16 cellular contexts compared by ENCODE assay signal in the genomic region with DNA sequence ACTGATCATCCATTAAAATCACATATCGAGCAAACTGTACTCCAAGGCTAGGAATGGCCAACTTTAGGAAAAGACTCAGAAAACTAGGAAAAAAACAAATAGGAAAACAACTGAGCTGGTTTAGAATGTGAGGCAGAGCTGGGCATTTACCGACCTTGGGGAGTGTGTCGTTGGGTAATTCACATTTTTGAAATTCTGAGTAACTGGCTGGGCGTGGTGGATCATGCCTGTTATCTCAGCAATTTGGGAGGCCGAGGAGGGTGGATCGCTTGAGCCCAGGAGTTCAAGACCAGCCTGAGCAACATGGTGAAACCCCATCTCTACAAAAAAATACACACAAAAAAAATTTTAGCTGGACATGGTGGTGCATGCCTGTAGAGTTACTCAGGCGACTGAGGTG.
DNase-seq lines count a peak whose midpoint lies in the region; ATAC-seq and TF ChIP-seq lines count a peak whose summit lies in the region.
"Had no signal": no experiment of that assay in that cellular context is flagged by ENCODE, and none has a peak within 500 bp of the region (broad histone marks: within the 10 kb centered on the region; RNA-seq: fewer than 3 reads in every experiment).

No MANE protein-coding gene starts in this region.

- DNase-seq in GM23338 (ENCODE audit: low spot score): no peak
- DNase-seq in body of pancreas: peak; percentile 32 to 57 (median 41)
- DNase-seq in left lung: peak in 1 of 2 donors; percentile 45
- peak; percentile 51 for DNase-seq in transverse colon
- no peak for DNase-seq in activated CD8-positive, alpha-beta memory T cell treated with anti-CD3 and anti-CD28 coated beads, Interleukin-2, amount 10 ng/mL, durations not matched to agents 7 days and 5 days
- DNase-seq in GM20000 (ENCODE audit: low spot score): no peak
- DNase-seq in retina: no peak
- DNase-seq: activated CD4-positive, alpha-beta T cell treated with anti-CD3 and anti-CD28 coated beads, Interleukin-2, amount 50 U/mL, for 48 hours; anterior cingulate cortex; CD4-positive, alpha-beta memory T cell; dermis blood vessel endothelial cell; MG63; NCI-H2081 treated with DMSO at 0.1 percent for 48 hours had no signal

- no peak overlapping the region for H3K4me3 Mint-ChIP-seq in GM23338
- no peak overlapping the region for H3K4me3 Mint-ChIP-seq in activated CD8-positive, alpha-beta memory T cell treated with anti-CD3 and anti-CD28 coated beads, Interleukin-2, amount 10 ng/mL, durations not matched to agents 7 days and 5 days
- H3K4me3 Mint-ChIP-seq: CD4-positive, alpha-beta memory T cell; mesothelial cell of epicardium had no signal

- CTCF ChIA-PET in activated CD8-positive, alpha-beta memory T cell treated with anti-CD3 and anti-CD28 coated beads, Interleukin-2, amount 10 ng/mL, durations not matched to agents 7 days and 5 days (lab: Charles Lee): interaction anchor here (1.4 to 4.6 kb wide), 2 partner anchors 14 to 379 kb away, joined by 3 to 15 read pairs; no protein-coding TSS in a partner anchor

- H3K9me3 ChIP-seq in body of pancreas (no peaks in the 10 kb centered on the region), left lung (no peaks in the 10 kb centered on the region), transverse colon (peaks cover 0 to 5% of the 10 kb centered on the region in 2 donors)
- H3K9me3 ChIP-seq: MG63, SJSA1, suprapubic skin had no signal

- H3K36me3 ChIP-seq in GM23338 (ENCODE audit: insufficient read depth): no peaks in the 10 kb centered on the region
- no peaks in the 10 kb centered on the region for H3K36me3 ChIP-seq in body of pancreas (replicated peaks in 1 of 2; ENCODE audit: insufficient read depth in 1 of 2, low read depth in 2 of 2)
- H3K36me3 ChIP-seq in left lung: no peaks in the 10 kb centered on the region
- no peaks in the 10 kb centered on the region for H3K36me3 ChIP-seq in transverse colon
- H3K36me3 ChIP-seq: MG63, SJSA1, suprapubic skin had no signal

- H3K9me2 ChIP-seq in GM23338 (ENCODE audit: insufficient read depth): peaks cover 10% of the 10 kb centered on the region; the same call in 1 of the 2 replicates

- H3K4me1 ChIP-seq in GM23338 (ENCODE audit: insufficient read depth) (no peaks in the 10 kb centered on the region), body of pancreas (peaks cover 35% of the 10 kb centered on the region), left lung (peaks cover 6 to 35% of the 10 kb centered on the region in 2 donors), transverse colon (peaks cover 11 to 44% (median 21%) of the 10 kb centered on the region in 4 donors)
- H3K4me1 ChIP-seq: SJSA1 had no signal

- no peak overlapping the region for H3K27ac Mint-ChIP-seq in GM23338
- H3K27ac Mint-ChIP-seq in activated CD8-positive, alpha-beta memory T cell treated with anti-CD3 and anti-CD28 coated beads, Interleukin-2, amount 10 ng/mL, durations not matched to agents 7 days and 5 days: no peak overlapping the region
- H3K27ac Mint-ChIP-seq: mesothelial cell of epicardium had no signal

- H3K27ac ChIP-seq in GM23338 (ENCODE audit: low read depth): no peak overlapping the region
- peak overlapping the region in 3 of 4 donors; percentile 72 to 85 (median 72) for H3K27ac ChIP-seq in body of pancreas
- H3K27ac ChIP-seq in left lung: peak overlapping the region; percentile 65 to 81
- H3K27ac ChIP-seq in transverse colon: peak overlapping the region; percentile 82 to 83 (median 82)
- H3K27ac ChIP-seq: SJSA1, suprapubic skin had no signal

- no peak overlapping the region for H3K4me2 ChIP-seq in GM23338

- no peaks in the 10 kb centered on the region for H3K79me2 ChIP-seq in GM23338 (replicated peaks; ENCODE audit: insufficient read depth)

- TF ChIP-seq CTCF in GM23338 (conservative IDR thresholded peaks at IDR 0.05; ENCODE audit: low read depth in 2 of 2) (no peak), body of pancreas (IDR thresholded peaks at IDR 0.05) (no peak), left lung (IDR thresholded peaks at IDR 0.05) (no peak), transverse colon (IDR thresholded peaks at IDR 0.05) (no peak), GM20000 (IDR thresholded peaks at IDR 0.05; ENCODE audit: extremely low read depth, missing control alignments) (no peak)

- peaks cover 9% of the 10 kb centered on the region; the same call in 2 of the 3 replicates for H3K36me3 Mint-ChIP-seq in GM23338 (ENCODE audit: low read depth)
- peaks cover 3% of the 10 kb centered on the region for H3K36me3 Mint-ChIP-seq in activated CD8-positive, alpha-beta memory T cell treated with anti-CD3 and anti-CD28 coated beads, Interleukin-2, amount 10 ng/mL, durations not matched to agents 7 days and 5 days
- H3K36me3 Mint-ChIP-seq: CD4-positive, alpha-beta memory T cell; mesothelial cell of epicardium had no signal

- no peaks in the 10 kb centered on the region for H4K20me1 ChIP-seq in GM23338 (replicated peaks; ENCODE audit: insufficient read depth)

- 21 to 32% methylated on average over 7 of the region's 7 CpGs for WGBS in body of pancreas, 2 donors
- WGBS in transverse colon (ENCODE audit: low coverage in 1 of 2), 2 donors: 50 to 66% methylated on average over 6 to 7 of the region's 7 CpGs

- TF ChIP-seq POLR2A in body of pancreas (IDR thresholded peaks at IDR 0.05) (no peak), transverse colon (IDR thresholded peaks at IDR 0.05) (no peak)

- H3K27me3 Mint-ChIP-seq in GM23338 (ENCODE audit: insufficient read depth, low read depth, poor library complexity): no peaks in the 10 kb centered on the region
- H3K27me3 Mint-ChIP-seq in activated CD8-positive, alpha-beta memory T cell treated with anti-CD3 and anti-CD28 coated beads, Interleukin-2, amount 10 ng/mL, durations not matched to agents 7 days and 5 days: peaks cover 6% of the 10 kb centered on the region

- in situ Hi-C loops in transverse colon (cut with MboI; ENCODE audit: low pct_ligation_motif_present in 1 of 4, low pct_unique_long_range_greater_than_20kb in 1 of 4, low sequenced_read_pairs in 3 of 4): loop anchor here in 2 of 4 donors (5.0 to 25.0 kb wide), 3 partner anchors 70 to 517 kb away; a partner anchor contains a TSS

- no peaks in the 10 kb centered on the region for H3F3A ChIP-seq in GM23338 (replicated peaks; ENCODE audit: low read depth)

- H3K27me3 ChIP-seq in GM23338 (ENCODE audit: insufficient read depth) (no peaks in the 10 kb centered on the region), body of pancreas (no peaks in the 10 kb centered on the region), left lung (no peaks in the 10 kb centered on the region), transverse colon (no peaks in the 10 kb centered on the region)
- H3K27me3 ChIP-seq: MG63, SJSA1, suprapubic skin had no signal

- peaks cover 14% of the 10 kb centered on the region for H3K9me3 Mint-ChIP-seq in GM23338
- H3K9me3 Mint-ChIP-seq in activated CD8-positive, alpha-beta memory T cell treated with anti-CD3 and anti-CD28 coated beads, Interleukin-2, amount 10 ng/mL, durations not matched to agents 7 days and 5 days (ENCODE audit: low read depth): no peaks in the 10 kb centered on the region
- H3K9me3 Mint-ChIP-seq: CD4-positive, alpha-beta memory T cell had no signal

- H3K4me3 ChIP-seq in GM23338: no peak overlapping the region
- H3K4me3 ChIP-seq in body of pancreas: no peak overlapping the region
- no peak overlapping the region for H3K4me3 ChIP-seq in left lung
- H3K4me3 ChIP-seq in transverse colon: no peak overlapping the region
- H3K4me3 ChIP-seq: MG63, SJSA1, suprapubic skin had no signal

- H2AFZ ChIP-seq in GM23338: peak overlapping the region; percentile 3

- no peak for ATAC-seq in GM23338
- ATAC-seq in body of pancreas: peak; percentile 74
- peak; percentile 51 for ATAC-seq in left lung
- ATAC-seq in activated CD8-positive, alpha-beta memory T cell treated with anti-CD3 and anti-CD28 coated beads, Interleukin-2, amount 10 ng/mL, durations not matched to agents 7 days and 5 days: no peak

- TF ChIP-seq EP300 in transverse colon (IDR thresholded peaks at IDR 0.05; ENCODE audit: low read depth): no peak

- no peaks in the 10 kb centered on the region for H3K4me1 Mint-ChIP-seq in GM23338
- peaks cover 3% of the 10 kb centered on the region for H3K4me1 Mint-ChIP-seq in activated CD8-positive, alpha-beta memory T cell treated with anti-CD3 and anti-CD28 coated beads, Interleukin-2, amount 10 ng/mL, durations not matched to agents 7 days and 5 days

- intact Hi-C loops in body of pancreas (cut with DNase I): no loop called here
- intact Hi-C loops in left lung (cut with DNase I): loop anchor here in 1 of 2 donors (5.0 to 10.0 kb wide), 2 partner anchors 302 to 460 kb away; no protein-coding TSS in a partner anchor
- intact Hi-C loops in transverse colon (cut with DNase I; ENCODE audit: low total_unique reads): no loop called here

TF ChIP-seq in GM23338, 12 proteins besides CTCF, POLR2A, EP300 and RAD21:
- TF ChIP-seq, protein P1, sequence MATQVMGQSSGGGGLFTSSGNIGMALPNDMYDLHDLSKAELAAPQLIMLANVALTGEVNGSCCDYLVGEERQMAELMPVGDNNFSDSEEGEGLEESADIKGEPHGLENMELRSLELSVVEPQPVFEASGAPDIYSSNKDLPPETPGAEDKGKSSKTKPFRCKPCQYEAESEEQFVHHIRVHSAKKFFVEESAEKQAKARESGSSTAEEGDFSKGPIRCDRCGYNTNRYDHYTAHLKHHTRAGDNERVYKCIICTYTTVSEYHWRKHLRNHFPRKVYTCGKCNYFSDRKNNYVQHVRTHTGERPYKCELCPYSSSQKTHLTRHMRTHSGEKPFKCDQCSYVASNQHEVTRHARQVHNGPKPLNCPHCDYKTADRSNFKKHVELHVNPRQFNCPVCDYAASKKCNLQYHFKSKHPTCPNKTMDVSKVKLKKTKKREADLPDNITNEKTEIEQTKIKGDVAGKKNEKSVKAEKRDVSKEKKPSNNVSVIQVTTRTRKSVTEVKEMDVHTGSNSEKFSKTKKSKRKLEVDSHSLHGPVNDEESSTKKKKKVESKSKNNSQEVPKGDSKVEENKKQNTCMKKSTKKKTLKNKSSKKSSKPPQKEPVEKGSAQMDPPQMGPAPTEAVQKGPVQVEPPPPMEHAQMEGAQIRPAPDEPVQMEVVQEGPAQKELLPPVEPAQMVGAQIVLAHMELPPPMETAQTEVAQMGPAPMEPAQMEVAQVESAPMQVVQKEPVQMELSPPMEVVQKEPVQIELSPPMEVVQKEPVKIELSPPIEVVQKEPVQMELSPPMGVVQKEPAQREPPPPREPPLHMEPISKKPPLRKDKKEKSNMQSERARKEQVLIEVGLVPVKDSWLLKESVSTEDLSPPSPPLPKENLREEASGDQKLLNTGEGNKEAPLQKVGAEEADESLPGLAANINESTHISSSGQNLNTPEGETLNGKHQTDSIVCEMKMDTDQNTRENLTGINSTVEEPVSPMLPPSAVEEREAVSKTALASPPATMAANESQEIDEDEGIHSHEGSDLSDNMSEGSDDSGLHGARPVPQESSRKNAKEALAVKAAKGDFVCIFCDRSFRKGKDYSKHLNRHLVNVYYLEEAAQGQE (IDR thresholded peaks at IDR 0.05; ENCODE audit: unreplicated experiment): no peak
- TF ChIP-seq JUNB (IDR thresholded peaks at IDR 0.05; ENCODE audit: unreplicated experiment) (no peak), NANOG (IDR thresholded peaks at IDR 0.05; ENCODE audit: borderline replicate concordance) (no peak), STAT1 (IDR thresholded peaks at IDR 0.05; ENCODE audit: unreplicated experiment) (no peak), EZH2phosphoT487 (IDR thresholded peaks at IDR 0.05; ENCODE audit: unreplicated experiment) (no peak)
TF ChIP-seq in GM23338: peak in this region for 0.

Comparison
In these comparisons a context has a peak if more than half of its experiments do, and no peak if none do; other contexts are left out.
1. ATAC-seq: peak in body of pancreas (single experiment) and left lung (single experiment); none in GM23338 (single experiment) and activated CD8-positive, alpha-beta memory T cell treated with anti-CD3 and anti-CD28 coated beads, Interleukin-2, amount 10 ng/mL, durations not matched to agents 7 days and 5 days (single experiment).
2. DNase-seq: peak in body of pancreas (4 of 4) and transverse colon (single experiment); none in GM23338 (single experiment), activated CD8-positive, alpha-beta memory T cell treated with anti-CD3 and anti-CD28 coated beads, Interleukin-2, amount 10 ng/mL, durations not matched to agents 7 days and 5 days (single experiment), GM20000 (single experiment) and retina (single experiment).